In the genomic region with DNA sequence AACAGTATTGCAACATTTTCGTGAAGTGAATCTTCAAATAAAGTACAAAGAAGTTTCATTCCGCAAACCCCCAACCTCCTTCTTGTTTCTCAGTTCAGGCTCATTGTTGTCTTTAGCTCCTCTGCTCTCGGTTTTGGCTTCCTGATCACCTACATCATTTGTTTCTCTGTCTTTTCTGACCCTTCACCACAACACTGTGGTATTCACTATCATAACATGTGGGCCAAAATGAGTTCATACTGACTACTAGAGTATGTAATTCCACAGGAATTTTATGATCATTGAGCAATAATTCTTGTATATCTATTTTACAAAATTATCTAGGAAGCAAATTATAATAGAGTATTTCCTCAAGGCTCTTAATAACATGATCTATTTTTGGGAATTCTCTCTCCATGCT, we compare ENCODE assay signal across 12 cellular contexts.
DNase-seq lines count a peak whose midpoint lies in the region; ATAC-seq lines count a peak whose summit lies in the region.
"Had no signal": no experiment of that assay in that cellular context is flagged by ENCODE, and none has a peak within 500 bp of the region (broad histone marks: within the 10 kb centered on the region; RNA-seq: fewer than 3 reads in every experiment).

No MANE protein-coding gene starts in this region.

- peak overlapping the region; percentile 42 for H3K27ac ChIP-seq in skeletal muscle tissue (ENCODE audit: low read depth, low read length)
- H3K27ac ChIP-seq: lower lobe of right lung had no signal

- no peaks in the 10 kb centered on the region for H3K4me1 ChIP-seq in skeletal muscle tissue (ENCODE audit: control insufficient read depth in 3 of 3, insufficient read depth in 3 of 3, low read length in 3 of 3)
- H3K4me1 ChIP-seq: lower lobe of right lung had no signal

- H3K9me3 ChIP-seq in MG63 (no peaks in the 10 kb centered on the region), skeletal muscle tissue (ENCODE audit: control insufficient read depth in 3 of 3, low read length in 3 of 3) (no peaks in the 10 kb centered on the region)
- H3K9me3 ChIP-seq: lower lobe of right lung had no signal

- H3K36me3 ChIP-seq in MG63 (no peaks in the 10 kb centered on the region), skeletal muscle tissue (ENCODE audit: control insufficient read depth in 3 of 3, insufficient read depth in 3 of 3, low read length in 3 of 3) (no peaks in the 10 kb centered on the region)
- H3K36me3 ChIP-seq: lower lobe of right lung had no signal

- H3K27me3 ChIP-seq in MG63 (no peaks in the 10 kb centered on the region), skeletal muscle tissue (ENCODE audit: control insufficient read depth in 3 of 3, insufficient read depth in 3 of 3, low read length in 3 of 3) (peaks cover 0 to 6% (median 0%) of the 10 kb centered on the region in 3 donors)

- H3K4me3 ChIP-seq in MG63 (no peak overlapping the region), skeletal muscle tissue (ENCODE audit: low read length in 3 of 3) (no peak overlapping the region)
- H3K4me3 ChIP-seq: lower lobe of right lung had no signal

- intact Hi-C loops in posterior vena cava (cut with DNase I), result no loop called here

- ATAC-seq in GM19468 (IDR thresholded peaks at IDR 0.05; ENCODE audit: extremely low read depth, unreplicated experiment), result peak; percentile 48
- no peak for ATAC-seq in activated CD4-positive, CD25-positive, alpha-beta regulatory T cell treated with anti-CD3 and anti-CD28 coated beads, Interleukin-2, amount 50 U/mL, for 24 hours
- no peak for ATAC-seq in stimulated activated naive CD8-positive, alpha-beta T cell treated with anti-CD3 and anti-CD28 coated beads, Interleukin-15, Interleukin-2, amounts not matched to agents 100 U/mL and 50 U/mL, for 24 hours
- ATAC-seq: lower lobe of right lung had no signal

- no peak overlapping the region for H3K9ac ChIP-seq in skeletal muscle tissue (ENCODE audit: low read depth in 1 of 3, low read length in 3 of 3)

- DNase-seq in MG63 (peak; percentile 46), fibroblast of gingiva (ENCODE audit: low read depth) (peak; percentile 75), posterior vena cava (ENCODE audit: low spot score) (no peak), NCI-H446 (lab: John Stamatoyannopoulos, UW) (no peak)
- DNase-seq in stimulated activated naive CD8-positive, alpha-beta T cell treated with anti-CD3 and anti-CD28 coated beads, Interleukin-15, Interleukin-2, amounts not matched to agents 100 U/mL and 50 U/mL, for 24 hours, result no peak
- DNase-seq: activated T-cell treated with anti-CD3 and anti-CD28 coated beads, Interleukin-2, amount 50 U/mL, for 1 hour; effector CD4-positive, alpha-beta T cell; lower lobe of right lung; NCI-H446 treated with DMSO at 0.1 percent for 48 hours had no signal

Comparison
In these comparisons a context has a peak if more than half of its experiments do, and no peak if none do; other contexts are left out.
1. DNase-seq: peak in MG63 (single experiment) and fibroblast of gingiva (single experiment); none in posterior vena cava (single experiment), NCI-H446 (0 of 2) and stimulated activated naive CD8-positive, alpha-beta T cell treated with anti-CD3 and anti-CD28 coated beads, Interleukin-15, Interleukin-2, amounts not matched to agents 100 U/mL and 50 U/mL, for 24 hours (single experiment).